34 cellular contexts compared by ENCODE assay signal in the genomic region with DNA sequence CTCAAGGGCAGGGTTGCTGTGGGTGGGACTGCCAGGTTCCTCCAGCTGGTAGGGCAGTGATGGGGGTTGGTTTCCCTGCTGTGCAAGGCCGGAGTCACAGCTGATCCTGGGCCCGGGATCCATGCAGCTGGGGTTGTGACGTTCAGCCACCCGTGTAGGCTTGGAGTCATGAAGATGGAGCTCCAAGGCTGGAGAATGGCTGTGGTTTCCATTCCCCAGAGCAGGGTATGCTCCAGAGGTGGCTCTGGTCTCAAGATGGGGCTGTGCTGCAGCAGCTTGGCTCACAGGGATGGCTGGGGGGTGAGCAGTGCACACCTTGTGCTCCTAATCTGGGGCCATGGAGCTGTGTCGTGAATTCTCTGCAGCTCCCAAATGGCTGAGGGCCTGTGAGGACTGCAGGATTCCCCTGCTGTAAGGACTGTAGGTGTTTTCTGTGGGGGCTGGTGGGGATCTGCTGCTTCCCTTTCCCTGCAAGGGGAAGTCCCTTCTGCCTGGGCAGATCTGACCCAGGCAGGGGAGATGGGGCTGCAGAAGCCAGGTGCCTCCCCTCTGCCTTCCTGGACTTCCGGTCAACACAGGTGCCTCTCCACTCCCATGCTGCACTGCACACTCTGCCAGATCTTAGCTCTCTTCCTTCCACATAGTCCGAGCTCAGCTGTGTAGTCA. TPM values are rescaled to one million over a fixed set of nuclear protein-coding genes. Genes with fewer than 3 reads are reported as not detected.
"Had no signal": no experiment of that assay in that cellular context is flagged by ENCODE, and none has a peak within 500 bp of the region (broad histone marks: within the 10 kb centered on the region; RNA-seq: fewer than 3 reads in every experiment).

No MANE protein-coding gene starts in this region.

- H3K4me2 ChIP-seq: hepatocyte had no signal

- H3K27ac ChIP-seq: brain microvascular endothelial cell, gastroesophageal sphincter, hepatocyte, sigmoid colon, thoracic aorta, uterus, WERI-Rb-1 had no signal

- H3K4me1 ChIP-seq: gastroesophageal sphincter, sigmoid colon, uterus had no signal

- H3K27me3 ChIP-seq: brain microvascular endothelial cell, hepatocyte, uterus had no signal

- H3K79me2 ChIP-seq: hepatocyte had no signal

- DNase-seq: activated CD4-positive, alpha-beta memory T cell treated with anti-CD3 and anti-CD28 coated beads for 36 hours; activated CD4-positive, alpha-beta T cell treated with anti-CD3 and anti-CD28 coated beads, Interleukin-2, amount 10 ng/mL, durations not matched to agents 24 days and 14 days; activated gamma-delta T cell treated with Interleukin-2 at 50 U/mL for 16 hours; activated naive CD4-positive, alpha-beta T cell treated with anti-CD3 and anti-CD28 coated beads, Interleukin-2, amount 50 U/mL, for 16 hours; activated T-cell treated with anti-CD3 and anti-CD28 coated beads, Interleukin-2, amount 50 U/mL, for 4 hours; amniotic stem cell; brain microvascular endothelial cell; caudate nucleus; effector CD4-positive, alpha-beta T cell; kidney; left colon; sigmoid colon; small intestine; stimulated activated CD4-positive, alpha-beta T cell treated with anti-CD3 and anti-CD28 coated beads, Interleukin-4, amount 100 ng/mL, for 24 hours; T-cell; trophoblast cell; uterus; WERI-Rb-1 had no signal

- H3K9me3 ChIP-seq: uterus had no signal

- H3K4me3 ChIP-seq: gastroesophageal sphincter, hepatocyte, lung, mucosa of descending colon, sigmoid colon, thoracic aorta, uterus had no signal

- FAIRE-seq: astrocyte, kidney, small intestine had no signal

- H3K36me3 ChIP-seq: brain microvascular endothelial cell, gastroesophageal sphincter, sigmoid colon, thoracic aorta, uterus, WERI-Rb-1 had no signal

- ATAC-seq: activated CD4-positive, CD25-positive, alpha-beta regulatory T cell treated with anti-CD3 and anti-CD28 coated beads, Interleukin-2, amount 50 U/mL, for 24 hours; activated T-cell treated with anti-CD3 and anti-CD28 coated beads, Interleukin-2, amount 50 U/mL, for 4 hours; activated T-helper 17 cell treated with anti-CD3 and anti-CD28 coated beads, Interleukin-2, amount 50 U/mL, for 72 hours; gastroesophageal sphincter; left colon; mucosa of descending colon; stimulated activated effector memory CD8-positive, alpha-beta T cell treated with anti-CD3 and anti-CD28 coated beads, Interleukin-12 subunit alpha, Interleukin-12 subunit beta, amount 100 ng/mL, for 72 hours; T-cell had no signal

- H2AFZ ChIP-seq: hepatocyte had no signal

RNA-seq across cellular contexts. Expression of a gene that starts 15.9 kb away (rescaled TPM):
- total RNA-seq: activated CD4-positive, alpha-beta memory T cell treated with anti-CD3 and anti-CD28 coated beads for 36 hours; activated CD4-positive, alpha-beta T cell treated with anti-CD3 and anti-CD28 coated beads, Interleukin-2, amount 10 ng/mL, durations not matched to agents 24 days and 14 days; activated T-cell treated with anti-CD3 and anti-CD28 coated beads, Interleukin-2, amount 50 U/mL, for 4 hours; astrocyte; chondrocyte; epithelial cell of proximal tubule; kidney; myocyte; natural killer cell treated with Interleukin-12 subunit alpha and Interleukin-12 subunit beta and Interleukin-15 and Interleukin-18, amount 100 ng/mL, for 72 hours; osteoblast; posterior vena cava; T-cell; T-helper 2 cell treated with Interferon-gamma antibody and Interleukin-4, amounts not matched to agents 100 ng/mL and 5 ng/mL, for 36 hours; thoracic aorta had no signal
- polyA plus RNA-seq: hepatocyte had no signal
